In genomic region chr2:227325056-227325823, GRCh38 we compare ENCODE assay signal across 1 cellular context.
TF ChIP-seq lines count a peak whose summit lies in the region.

A gene with protein sequence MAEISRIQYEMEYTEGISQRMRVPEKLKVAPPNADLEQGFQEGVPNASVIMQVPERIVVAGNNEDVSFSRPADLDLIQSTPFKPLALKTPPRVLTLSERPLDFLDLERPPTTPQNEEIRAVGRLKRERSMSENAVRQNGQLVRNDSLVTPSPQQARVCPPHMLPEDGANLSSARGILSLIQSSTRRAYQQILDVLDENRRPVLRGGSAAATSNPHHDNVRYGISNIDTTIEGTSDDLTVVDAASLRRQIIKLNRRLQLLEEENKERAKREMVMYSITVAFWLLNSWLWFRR (plus strand): TSS chr2:227325251. CDS start chr2:227330666, 5,415 bp downstream.

TF ChIP-seq in K562, 482 proteins besides CTCF, POLR2A, EP300 and RAD21 (continued from another document and continues in another):
- TF ChIP-seq CEBPG (CRISPR knock-in tag; IDR thresholded peaks at IDR 0.05), result no peak
- TF ChIP-seq CEBPG (tag; conservative IDR thresholded peaks at IDR 0.05 in 1 of 2, IDR thresholded peaks at IDR 0.05 in 1 of 2), result no peak
- no peak for TF ChIP-seq ZNF408 (CRISPR knock-in tag; IDR thresholded peaks at IDR 0.05; ENCODE audit: low read depth)
- TF ChIP-seq JUND (IDR thresholded peaks at IDR 0.05; ENCODE audit: borderline replicate concordance, low read depth, low read length), result peak; percentile 28; the same call in 1 of the 2 replicates
- peak; percentile 51; the same call in 1 of the 3 replicates for TF ChIP-seq JUND (tag; IDR thresholded peaks at IDR 0.05; ENCODE audit: borderline replicate concordance, low read depth, low read length)
- no peak for TF ChIP-seq ZC3H11A (IDR thresholded peaks at IDR 0.05; ENCODE audit: low read depth, low read length)
- peak; percentile 83 for TF ChIP-seq VEZF1 (CRISPR knock-in tag; IDR thresholded peaks at IDR 0.05)
- no peak for TF ChIP-seq ZNF184 (CRISPR knock-in tag; IDR thresholded peaks at IDR 0.05)
- no peak for TF ChIP-seq CAMTA2 (CRISPR knock-in tag; conservative IDR thresholded peaks at IDR 0.05)
- peak in 1 of 2 experiments; percentile 71; a peak in 1 of 4 replicates for TF ChIP-seq SIN3A (IDR thresholded peaks at IDR 0.05; ENCODE audit: borderline replicate concordance in 2 of 2, control insufficient read depth in 1 of 2, low read depth in 2 of 2, low read length in 2 of 2)
- peak; percentile 7 for TF ChIP-seq PRDM10 (IDR thresholded peaks at IDR 0.05; ENCODE audit: partially characterized antibody)
- TF ChIP-seq PRPF4 (IDR thresholded peaks at IDR 0.05; ENCODE audit: insufficient read depth, low read depth, low read length, poor library complexity, severe bottlenecking), result no peak
- no peak for TF ChIP-seq SMAD3 (CRISPR knock-in tag; conservative IDR thresholded peaks at IDR 0.05)
- no peak for TF ChIP-seq CBX2 (IDR thresholded peaks at IDR 0.05; ENCODE audit: insufficient read depth, low read length, poor library complexity, severe bottlenecking)
- TF ChIP-seq RUNX1 (IDR thresholded peaks at IDR 0.05; ENCODE audit: low read depth), result no peak
- TF ChIP-seq ZFPM2 (CRISPR knock-in tag; IDR thresholded peaks at IDR 0.05), result no peak
- peak; percentile 63; the same call in 1 of the 2 replicates for TF ChIP-seq RB1 (IDR thresholded peaks at IDR 0.05; ENCODE audit: low read depth)
- TF ChIP-seq, protein P1, sequence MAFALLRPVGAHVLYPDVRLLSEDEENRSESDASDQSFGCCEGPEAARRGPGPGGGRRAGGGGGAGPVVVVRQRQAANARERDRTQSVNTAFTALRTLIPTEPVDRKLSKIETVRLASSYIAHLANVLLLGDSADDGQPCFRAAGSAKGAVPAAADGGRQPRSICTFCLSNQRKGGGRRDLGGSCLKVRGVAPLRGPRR (CRISPR knock-in tag; IDR thresholded peaks at IDR 0.05), result no peak
- TF ChIP-seq SMARCE1 (IDR thresholded peaks at IDR 0.05), result no peak
- peak; percentile 81 for TF ChIP-seq GABPB1 (CRISPR knock-in tag; IDR thresholded peaks at IDR 0.05)
- peak; percentile 56 for TF ChIP-seq ATF7 (IDR thresholded peaks at IDR 0.05)
- TF ChIP-seq, protein P2, sequence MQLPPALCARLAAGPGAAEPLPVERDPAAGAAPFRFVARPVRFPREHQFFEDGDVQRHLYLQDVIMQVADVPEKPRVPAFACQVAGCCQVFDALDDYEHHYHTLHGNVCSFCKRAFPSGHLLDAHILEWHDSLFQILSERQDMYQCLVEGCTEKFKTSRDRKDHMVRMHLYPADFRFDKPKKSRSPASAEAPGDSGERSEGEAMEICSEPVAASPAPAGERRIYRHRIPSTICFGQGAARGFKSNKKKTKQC (CRISPR knock-in tag; IDR thresholded peaks at IDR 0.05), result peak; percentile 97
- no peak for TF ChIP-seq SRSF7 (optimal IDR thresholded peaks at IDR 0.05; ENCODE audit: low read depth, low read length)
- no peak for TF ChIP-seq ZKSCAN3 (CRISPR knock-in tag; IDR thresholded peaks at IDR 0.05)
- TF ChIP-seq, protein P3, sequence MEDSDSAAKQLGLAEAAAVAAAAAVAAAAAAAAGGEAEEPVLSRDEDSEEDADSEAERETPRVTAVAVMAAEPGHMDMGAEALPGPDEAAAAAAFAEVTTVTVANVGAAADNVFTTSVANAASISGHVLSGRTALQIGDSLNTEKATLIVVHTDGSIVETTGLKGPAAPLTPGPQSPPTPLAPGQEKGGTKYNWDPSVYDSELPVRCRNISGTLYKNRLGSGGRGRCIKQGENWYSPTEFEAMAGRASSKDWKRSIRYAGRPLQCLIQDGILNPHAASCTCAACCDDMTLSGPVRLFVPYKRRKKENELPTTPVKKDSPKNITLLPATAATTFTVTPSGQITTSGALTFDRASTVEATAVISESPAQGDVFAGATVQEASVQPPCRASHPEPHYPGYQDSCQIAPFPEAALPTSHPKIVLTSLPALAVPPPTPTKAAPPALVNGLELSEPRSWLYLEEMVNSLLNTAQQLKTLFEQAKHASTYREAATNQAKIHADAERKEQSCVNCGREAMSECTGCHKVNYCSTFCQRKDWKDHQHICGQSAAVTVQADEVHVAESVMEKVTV (CRISPR knock-in tag; IDR thresholded peaks at IDR 0.05), result no peak
- TF ChIP-seq NCOR1 (IDR thresholded peaks at IDR 0.05), result no peak; the same call in 1 of the 2 replicates
- TF ChIP-seq MGA (IDR thresholded peaks at IDR 0.05), result peak; percentile 95
- no peak for TF ChIP-seq ZNF609 (CRISPR knock-in tag; IDR thresholded peaks at IDR 0.05; ENCODE audit: borderline replicate concordance)
